16 cellular contexts compared by ENCODE assay signal in the genomic region with DNA sequence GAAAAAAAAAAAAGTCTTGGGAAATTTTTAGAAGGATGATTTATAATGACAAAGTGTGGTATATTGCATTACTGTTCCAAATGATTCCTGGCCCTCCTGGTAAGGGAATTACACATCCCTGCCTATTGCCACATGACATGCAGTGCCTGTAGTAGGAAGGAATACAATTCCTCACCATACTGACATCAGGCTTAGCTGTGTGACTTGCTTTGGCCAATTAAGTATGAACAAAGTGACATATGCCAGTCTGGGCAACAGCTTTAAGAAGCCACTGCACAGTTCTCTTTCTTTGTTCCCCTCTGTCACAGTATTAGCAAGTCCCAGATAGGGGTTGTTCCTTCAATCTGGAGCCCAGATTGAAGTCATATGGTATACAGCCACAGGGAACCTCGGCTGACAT.
DNase-seq lines count a peak whose midpoint lies in the region; ATAC-seq and TF ChIP-seq lines count a peak whose summit lies in the region.
"Had no signal": no experiment of that assay in that cellular context is flagged by ENCODE, and none has a peak within 500 bp of the region (broad histone marks: within the 10 kb centered on the region; RNA-seq: fewer than 3 reads in every experiment).

No MANE protein-coding gene starts in this region.

- no peaks in the 10 kb centered on the region for H3K36me3 ChIP-seq in right atrium auricular region

- DNase-seq in EH (ENCODE audit: low read depth) (peak; percentile 55), NCI-H1694 treated with DMSO at 0.1 percent for 48 hours (lab: John Stamatoyannopoulos, UW) (peak; percentile 48), cerebellar cortex (ENCODE audit: low spot score) (peak; percentile 84), omental fat pad (ENCODE audit: low spot score) (no peak), RWPE1 (ENCODE audit: low spot score) (no peak), right atrium auricular region (ENCODE audit: low spot score) (no peak), posterior cingulate gyrus (no peak), left ventricle myocardium superior (no peak)
- DNase-seq: AML-193; Caco-2; GDM1; naive thymus-derived CD4-positive, alpha-beta T cell; NCI-H1048; stimulated activated naive B cell treated with anti-CD40 and anti-IgM and Interleukin-4, amounts not matched to agents 10 μg/mL and 1 μg/mL and 100 μg/mL, for 72 hours had no signal

- peaks cover 0 to 25% of the 10 kb centered on the region in 2 donors for H3K4me1 ChIP-seq in right atrium auricular region
- H3K4me1 ChIP-seq: Caco-2 had no signal

- POLR2A ChIA-PET in RWPE1 (lab: Yijun Ruan, JAX; ENCODE audit: low non-redundant PET), result no interaction called here

- CTCF ChIA-PET in RWPE1 (lab: Yijun Ruan, JAX), result interaction anchor here (0.6 kb wide), 1 partner anchor 136 kb away, joined by 4 read pairs; no protein-coding TSS in a partner anchor

- H3K9me3 ChIP-seq in right atrium auricular region, result no peaks in the 10 kb centered on the region
- H3K9me3 ChIP-seq: Caco-2, tibial nerve had no signal

- intact Hi-C loops in posterior cingulate gyrus (cut with DNase I), result loop anchor here (1.0 kb wide), 1 partner anchor 63 kb away; no protein-coding TSS in a partner anchor
- intact Hi-C loops in left ventricle myocardium superior (cut with micrococcal nuclease), result no loop called here

- peak; percentile 51 for ATAC-seq in omental fat pad (ENCODE audit: low FRiP score)
- ATAC-seq in left ventricle myocardium superior, result no peak
- ATAC-seq: activated CD4-positive, CD25-positive, alpha-beta regulatory T cell treated with anti-CD3 and anti-CD28 coated beads, Interleukin-2, amount 50 U/mL, for 24 hours; naive thymus-derived CD4-positive, alpha-beta T cell; stimulated activated naive B cell treated with anti-CD40 and anti-IgM and Interleukin-4, amounts not matched to agents 10 μg/mL and 1 μg/mL and 100 μg/mL, for 72 hours had no signal

- no peak overlapping the region for H3K27ac ChIP-seq in RWPE1
- H3K27ac ChIP-seq in right atrium auricular region, result no peak overlapping the region
- H3K27ac ChIP-seq: tibial nerve had no signal

- no peaks in the 10 kb centered on the region for H3K27me3 ChIP-seq in right atrium auricular region
- H3K27me3 ChIP-seq: tibial nerve had no signal

- TF ChIP-seq CTCF in omental fat pad (IDR thresholded peaks at IDR 0.05), result no peak
- no peak for TF ChIP-seq CTCF in RWPE1 (conservative IDR thresholded peaks at IDR 0.05; ENCODE audit: low read depth)
- TF ChIP-seq CTCF in right atrium auricular region (IDR thresholded peaks at IDR 0.05), result no peak

- no peak overlapping the region for H3K4me3 ChIP-seq in right atrium auricular region
- H3K4me3 ChIP-seq: tibial nerve had no signal

Comparison
In these comparisons a context has a peak if more than half of its experiments do, and no peak if none do; other contexts are left out.
1. DNase-seq: peak in EH (single experiment), NCI-H1694 treated with DMSO at 0.1 percent for 48 hours (single experiment) and cerebellar cortex (single experiment); none in omental fat pad (single experiment), RWPE1 (single experiment), right atrium auricular region (single experiment), posterior cingulate gyrus (0 of 10) and left ventricle myocardium superior (single experiment).